In the genomic region with DNA sequence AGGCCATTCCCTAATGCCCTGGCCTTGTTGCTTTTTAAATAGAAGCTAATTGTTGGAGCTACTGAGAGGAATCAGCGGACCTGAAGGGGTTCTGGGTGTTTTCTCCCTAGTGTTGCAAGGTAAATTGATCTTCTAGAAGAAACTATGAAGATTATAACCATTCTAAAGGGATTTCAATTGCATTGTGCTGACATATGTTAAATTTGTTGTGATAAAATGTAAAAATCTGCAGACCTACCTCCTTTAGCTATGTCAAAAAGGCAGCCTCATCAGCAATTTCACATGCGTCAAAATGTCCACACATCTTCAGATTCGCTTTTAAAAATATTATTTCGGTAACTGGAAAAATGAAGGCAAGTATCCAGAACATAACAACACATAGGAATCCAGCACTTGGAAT, we compare ENCODE assay signal across 9 cellular contexts. TPM values are rescaled to one million over a fixed set of nuclear protein-coding genes. Genes with fewer than 3 reads are reported as not detected.
"Had no signal": no experiment of that assay in that cellular context is flagged by ENCODE, and none has a peak within 500 bp of the region (broad histone marks: within the 10 kb centered on the region; RNA-seq: fewer than 3 reads in every experiment).

No MANE protein-coding gene starts in this region.

- DNase-seq: GDM1, GF-D8 had no signal

- FAIRE-seq: G401.6, GM12878, GM12891, GM12892, GM18507, GM19239 had no signal

- ATAC-seq: GM12878 had no signal

- H3K4me3 ChIP-seq: GM12878 had no signal

RNA-seq across cellular contexts. Expression of a gene that starts 44.4 kb away (rescaled TPM):
- total RNA-seq: G401, GM12878 had no signal
